Comparison of ENCODE assay signal across 24 cellular contexts in genomic region chr5:115795700-115796099, GRCh38. TPM values are rescaled to one million over a fixed set of nuclear protein-coding genes. Genes with fewer than 3 reads are reported as not detected.
"Had no signal": no experiment of that assay in that cellular context is flagged by ENCODE, and none has a peak within 500 bp of the region (broad histone marks: within the 10 kb centered on the region; RNA-seq: fewer than 3 reads in every experiment).

No MANE protein-coding gene starts in this region.

- H3K9me3 ChIP-seq: MG63, SK-N-SH had no signal

- H3K36me3 ChIP-seq: MG63 had no signal

- ATAC-seq: Panc1 had no signal

- H3K4me3 ChIP-seq: MG63 had no signal

- DNase-seq: IMR-90, Karpas-422, KG1, MG63, NCI-H1092, NCI-H1105 treated with DMSO at 0.1 percent for 48 hours, NCI-H1417 treated with DMSO at 0.1 percent for 48 hours, NCI-H146, NCI-H1694 treated with DMSO at 0.1 percent for 48 hours, NCI-H1930, NCI-H2081, NCI-H2107, NCI-H2171, NCI-H226, NCI-H446, NCI-H510A, NCI-H524 treated with DMSO at 0.1 percent for 48 hours, NCI-H69, NCI-H774, SHP77, SK-N-SH had no signal

- H3K27ac ChIP-seq: RWPE1 had no signal

- H3K9ac ChIP-seq: SK-N-SH had no signal

- H3K4me2 ChIP-seq: SK-N-SH had no signal

RNA-seq across cellular contexts. Expression of gene CDO1, which starts 20.8 kb away (rescaled TPM):
- total RNA-seq: HT-29 had no signal
